2 cellular contexts compared by ENCODE assay signal in genomic region chr17:9628509-9628908, GRCh38.
TF ChIP-seq lines count a peak whose summit lies in the region.

No MANE protein-coding gene starts in this region.

TF ChIP-seq in A549, 52 proteins besides CTCF, POLR2A, EP300 and RAD21:
- TF ChIP-seq EHF (CRISPR knock-in tag; IDR thresholded peaks at IDR 0.05) (no peak), CBX2 (IDR thresholded peaks at IDR 0.05; ENCODE audit: borderline replicate concordance, low read depth) (no peak), MAX (IDR thresholded peaks at IDR 0.05) (no peak), EHMT2 (IDR thresholded peaks at IDR 0.05; ENCODE audit: low read depth) (no peak), HOXB13 (CRISPR knock-in tag; IDR thresholded peaks at IDR 0.05; ENCODE audit: low read depth) (no peak), NFE2L2 (conservative IDR thresholded peaks at IDR 0.05; ENCODE audit: low read length) (no peak), TFCP2L1 (CRISPR knock-in tag; IDR thresholded peaks at IDR 0.05) (no peak)
- TF ChIP-seq, protein P1, sequence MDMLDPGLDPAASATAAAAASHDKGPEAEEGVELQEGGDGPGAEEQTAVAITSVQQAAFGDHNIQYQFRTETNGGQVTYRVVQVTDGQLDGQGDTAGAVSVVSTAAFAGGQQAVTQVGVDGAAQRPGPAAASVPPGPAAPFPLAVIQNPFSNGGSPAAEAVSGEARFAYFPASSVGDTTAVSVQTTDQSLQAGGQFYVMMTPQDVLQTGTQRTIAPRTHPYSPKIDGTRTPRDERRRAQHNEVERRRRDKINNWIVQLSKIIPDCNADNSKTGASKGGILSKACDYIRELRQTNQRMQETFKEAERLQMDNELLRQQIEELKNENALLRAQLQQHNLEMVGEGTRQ (IDR thresholded peaks at IDR 0.05): no peak

TF ChIP-seq in HepG2, 621 proteins besides CTCF, POLR2A, EP300 and RAD21:
- TF ChIP-seq ZNF709 (CRISPR knock-in tag; IDR thresholded peaks at IDR 0.05) (no peak), STAG1 (CRISPR knock-in tag; IDR thresholded peaks at IDR 0.05) (peak; percentile 24; the same call in 1 of the 2 replicates)
